17 cellular contexts compared by ENCODE assay signal in the genomic region with DNA sequence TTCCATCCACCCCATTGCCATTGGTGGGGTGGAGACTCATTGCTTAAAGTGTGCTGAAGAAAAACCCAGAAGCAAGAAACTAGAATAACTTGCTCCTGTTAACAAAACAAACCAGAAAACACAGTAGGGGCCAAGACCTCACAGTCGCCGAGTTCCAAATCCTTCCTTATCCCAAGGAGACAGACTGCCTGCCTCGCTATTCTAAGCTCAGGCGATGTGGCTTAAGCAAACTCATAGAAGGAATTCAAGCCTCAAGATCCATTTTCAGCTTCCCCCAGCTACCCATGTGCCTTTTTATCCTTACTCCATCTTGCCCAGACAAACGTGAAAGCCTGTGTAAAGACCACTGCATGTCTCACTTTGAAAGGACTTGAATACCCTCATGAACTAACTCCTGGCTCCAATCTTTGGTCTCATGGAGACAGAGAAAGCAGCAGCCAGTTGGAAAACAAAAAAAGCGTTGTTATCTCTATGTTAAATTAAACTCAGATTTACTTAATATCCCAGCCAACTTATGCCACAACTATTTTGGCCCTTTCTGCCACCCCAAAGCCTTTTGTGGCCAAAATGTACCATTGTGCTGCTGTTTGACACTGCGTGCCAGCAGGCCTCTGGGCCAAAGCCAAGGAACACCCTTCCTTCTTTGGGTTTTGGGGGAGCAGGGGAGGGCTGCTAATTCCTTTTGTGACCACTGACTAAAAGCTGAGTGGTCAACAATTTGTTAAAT.
DNase-seq lines count a peak whose midpoint lies in the region; ATAC-seq and TF ChIP-seq lines count a peak whose summit lies in the region.
"Had no signal": no experiment of that assay in that cellular context is flagged by ENCODE, and none has a peak within 500 bp of the region (broad histone marks: within the 10 kb centered on the region; RNA-seq: fewer than 3 reads in every experiment).

No MANE protein-coding gene starts in this region.

- no peaks in the 10 kb centered on the region for H4K20me1 ChIP-seq in osteoblast (ENCODE audit: insufficient read depth, low read length)

- H3K9me3 ChIP-seq in MG63 (no peaks in the 10 kb centered on the region), osteoblast (ENCODE audit: low read depth, low read length) (no peaks in the 10 kb centered on the region), colonic mucosa (no peaks in the 10 kb centered on the region)
- H3K9me3 ChIP-seq: upper lobe of right lung had no signal

- no peaks in the 10 kb centered on the region for H3K36me3 ChIP-seq in MG63
- H3K36me3 ChIP-seq in osteoblast (ENCODE audit: insufficient read depth, low read length): no peaks in the 10 kb centered on the region
- no peaks in the 10 kb centered on the region for H3K36me3 ChIP-seq in colonic mucosa
- H3K36me3 ChIP-seq: upper lobe of right lung had no signal

- H3K27me3 ChIP-seq in MG63 (no peaks in the 10 kb centered on the region), osteoblast (ENCODE audit: insufficient read depth, low read length) (no peaks in the 10 kb centered on the region), colonic mucosa (no peaks in the 10 kb centered on the region)
- H3K27me3 ChIP-seq: upper lobe of right lung had no signal

- DNase-seq in AG10803 (ENCODE audit: low read depth) (peak; percentile 67), MG63 (peak; percentile 25), coronary artery (ENCODE audit: low spot score) (no peak), osteoblast (ENCODE audit: insufficient read length, low spot score, missing footprints) (peak; percentile 54), Ammon's horn (ENCODE audit: low spot score) (no peak), NCI-H2171 treated with DMSO at 0.1 percent for 48 hours (lab: John Stamatoyannopoulos, UW) (no peak), colonic mucosa (no peak)
- DNase-seq: activated CD8-positive, alpha-beta T cell treated with anti-CD3 and anti-CD28 coated beads for 36 hours; activated T-cell treated with anti-CD3 and anti-CD28 coated beads, Interleukin-2, amount 50 U/mL, for 72 hours; CD4-positive, alpha-beta memory T cell; DMS79; Karpas-422; NCI-H1417 treated with DMSO at 0.1 percent for 48 hours; T-cell; upper lobe of right lung had no signal

- H3K27ac ChIP-seq in coronary artery (peak overlapping the region; percentile 4 to 68), osteoblast (ENCODE audit: low read depth, low read length) (peak overlapping the region; percentile 39), colonic mucosa (no peak overlapping the region)
- H3K27ac ChIP-seq: upper lobe of right lung had no signal

- H3K4me3 ChIP-seq in AG10803 (ENCODE audit: low read length) (no peak overlapping the region), MG63 (no peak overlapping the region), coronary artery (peak overlapping the region; percentile 6), osteoblast (ENCODE audit: insufficient read depth, low read length) (peak overlapping the region; percentile 37), colonic mucosa (no peak overlapping the region)
- H3K4me3 ChIP-seq: smooth muscle cell, upper lobe of right lung had no signal

- ATAC-seq in GM19463 (IDR thresholded peaks at IDR 0.05; ENCODE audit: unreplicated experiment): no peak
- ATAC-seq: activated CD8-positive, alpha-beta T cell treated with anti-CD3 and anti-CD28 coated beads for 36 hours; activated T-cell treated with anti-CD3 and anti-CD28 coated beads, Interleukin-2, amount 50 U/mL, for 72 hours; T-cell; upper lobe of right lung had no signal

- no peak overlapping the region for H3K9ac ChIP-seq in colonic mucosa (ENCODE audit: low read depth in 2 of 2, low read length in 2 of 2)

- H2AFZ ChIP-seq in osteoblast (ENCODE audit: low read length): peak overlapping the region; percentile 49

- H3K4me2 ChIP-seq in osteoblast (ENCODE audit: insufficient read depth, low read length): peak overlapping the region; percentile 63
- H3K4me2 ChIP-seq: smooth muscle cell had no signal

- intact Hi-C loops in colonic mucosa (cut with DNase I): no loop called here

- H3K79me2 ChIP-seq in osteoblast (ENCODE audit: insufficient read depth, low read length): no peaks in the 10 kb centered on the region

- TF ChIP-seq CTCF in AG10803 (conservative IDR thresholded peaks at IDR 0.05; ENCODE audit: low read length) (no peak), coronary artery (IDR thresholded peaks at IDR 0.05) (no peak), osteoblast (IDR thresholded peaks at IDR 0.05; ENCODE audit: extremely low read depth, low read depth, low read length) (no peak), colonic mucosa (IDR thresholded peaks at IDR 0.05) (no peak)

- H3K4me1 ChIP-seq in osteoblast (ENCODE audit: insufficient read depth, low read length): peaks cover 24% of the 10 kb centered on the region
- peaks cover 8% of the 10 kb centered on the region for H3K4me1 ChIP-seq in colonic mucosa
- H3K4me1 ChIP-seq: upper lobe of right lung had no signal

Comparison
In these comparisons a context has a peak if more than half of its experiments do, and no peak if none do; other contexts are left out.
1. DNase-seq: peak in AG10803 (single experiment), MG63 (single experiment) and osteoblast (single experiment); none in coronary artery (single experiment), Ammon's horn (single experiment), NCI-H2171 treated with DMSO at 0.1 percent for 48 hours (single experiment) and colonic mucosa (single experiment).
2. H3K4me3 ChIP-seq: peak in coronary artery (single experiment) and osteoblast (single experiment); none in AG10803 (single experiment), MG63 (single experiment) and colonic mucosa (single experiment).